ENCODE assay signal across 12 cellular contexts in genomic region chr2:54619660-54620231, GRCh38.
DNase-seq lines count a peak whose midpoint lies in the region; ATAC-seq and TF ChIP-seq lines count a peak whose summit lies in the region.
"Had no signal": no experiment of that assay in that cellular context is flagged by ENCODE, and none has a peak within 500 bp of the region (broad histone marks: within the 10 kb centered on the region; RNA-seq: fewer than 3 reads in every experiment).

No MANE protein-coding gene starts in this region.

- no peak for TF ChIP-seq POLR2A in tibial nerve (IDR thresholded peaks at IDR 0.05)

- intact Hi-C loops in naive thymus-derived CD4-positive, alpha-beta T cell (cut with micrococcal nuclease): loop anchor here (1.0 to 5.0 kb wide), 5 partner anchors 15 to 61 kb away; no protein-coding TSS in a partner anchor

- in situ Hi-C loops in HAP-1 (cut with MboI; ENCODE audit: low sequenced_read_pairs): no loop called here

- CTCF ChIA-PET in naive thymus-derived CD4-positive, alpha-beta T cell (lab: Charles Lee): interaction anchor here (0.6 to 1.7 kb wide), 4 partner anchors 39 to 85 kb away, joined by 3 to 4 read pairs (median 3); no protein-coding TSS in a partner anchor

- POLR2A ChIA-PET in naive thymus-derived CD4-positive, alpha-beta T cell (lab: Charles Lee): interaction anchor here (1.0 to 4.3 kb wide), 3 partner anchors 14 to 60 kb away, joined by 3 to 19 read pairs (median 3); no protein-coding TSS in a partner anchor

- H3K27ac Mint-ChIP-seq in T-helper 2 cell treated with Interferon-gamma antibody and Interleukin-4, amounts not matched to agents 5 μg/mL and 100 μg/mL, for 36 hours: peak overlapping the region; percentile 23
- H3K27ac Mint-ChIP-seq in endodermal cell: peak overlapping the region; percentile 79
- peak overlapping the region in 8 of 9 donors; percentile 39 to 81 (median 68) for H3K27ac Mint-ChIP-seq in naive thymus-derived CD4-positive, alpha-beta T cell

- H3K9me3 ChIP-seq in endodermal cell (ENCODE audit: control insufficient read depth, low read length): no peaks in the 10 kb centered on the region
- H3K9me3 ChIP-seq in naive thymus-derived CD4-positive, alpha-beta T cell (ENCODE audit: control insufficient read depth in 2 of 3, low read length in 3 of 3): no peaks in the 10 kb centered on the region
- no peaks in the 10 kb centered on the region for H3K9me3 ChIP-seq in tibial nerve
- no peaks in the 10 kb centered on the region for H3K9me3 ChIP-seq in HAP-1

- TF ChIP-seq CTCF in endodermal cell (conservative IDR thresholded peaks at IDR 0.05): no peak
- TF ChIP-seq CTCF in tibial nerve (IDR thresholded peaks at IDR 0.05): no peak

- H3K27me3 ChIP-seq in endodermal cell (ENCODE audit: control insufficient read depth, insufficient read depth, low read length, poor library complexity, severe bottlenecking) (no peaks in the 10 kb centered on the region), tibial nerve (no peaks in the 10 kb centered on the region), HAP-1 (ENCODE audit: low read depth) (no peaks in the 10 kb centered on the region)
- no peaks in the 10 kb centered on the region for H3K27me3 ChIP-seq in naive thymus-derived CD4-positive, alpha-beta T cell (ENCODE audit: control insufficient read depth in 2 of 2, insufficient read depth in 2 of 2, low read length in 2 of 2)

- H3K4me3 Mint-ChIP-seq in T-helper 2 cell treated with Interferon-gamma antibody and Interleukin-4, amounts not matched to agents 5 μg/mL and 100 μg/mL, for 36 hours: no peak overlapping the region
- no peak overlapping the region for H3K4me3 Mint-ChIP-seq in endodermal cell
- peak overlapping the region in 4 of 10 donors; percentile 13 to 76 (median 56) for H3K4me3 Mint-ChIP-seq in naive thymus-derived CD4-positive, alpha-beta T cell

- H3K27me3 Mint-ChIP-seq in T-helper 2 cell treated with Interferon-gamma antibody and Interleukin-4, amounts not matched to agents 5 μg/mL and 100 μg/mL, for 36 hours (ENCODE audit: low read depth): no peaks in the 10 kb centered on the region
- H3K27me3 Mint-ChIP-seq in endodermal cell (ENCODE audit: insufficient read depth): no peaks in the 10 kb centered on the region
- H3K27me3 Mint-ChIP-seq in naive thymus-derived CD4-positive, alpha-beta T cell: no peaks in the 10 kb centered on the region

- H3K4me1 ChIP-seq in endodermal cell (ENCODE audit: control insufficient read depth, insufficient read depth, low read length): no peaks in the 10 kb centered on the region
- H3K4me1 ChIP-seq in naive thymus-derived CD4-positive, alpha-beta T cell (ENCODE audit: control insufficient read depth in 2 of 2, insufficient read depth in 2 of 2, low read length in 2 of 2): peaks cover 0 to 11% of the 10 kb centered on the region in 2 donors
- peaks cover 0 to 61% (median 18%) of the 10 kb centered on the region in 4 donors for H3K4me1 ChIP-seq in tibial nerve
- no peaks in the 10 kb centered on the region for H3K4me1 ChIP-seq in HAP-1

- peaks cover 99% of the 10 kb centered on the region for H3K36me3 ChIP-seq in endodermal cell (ENCODE audit: control insufficient read depth, insufficient read depth, low read length)
- H3K36me3 ChIP-seq in naive thymus-derived CD4-positive, alpha-beta T cell (ENCODE audit: control insufficient read depth in 2 of 3, insufficient read depth in 3 of 3, low read length in 3 of 3): peaks cover 14 to 89% (median 22%) of the 10 kb centered on the region in 3 experiments
- peaks cover 3 to 86% (median 26%) of the 10 kb centered on the region in 3 donors for H3K36me3 ChIP-seq in tibial nerve
- peaks cover 72% of the 10 kb centered on the region for H3K36me3 ChIP-seq in HAP-1 (replicated peaks)

- no peak for TF ChIP-seq EP300 in tibial nerve (IDR thresholded peaks at IDR 0.05)

- H3K4me3 ChIP-seq in endodermal cell (ENCODE audit: low read length) (no peak overlapping the region), tibial nerve (no peak overlapping the region), HAP-1 (no peak overlapping the region)
- no peak overlapping the region for H3K4me3 ChIP-seq in naive thymus-derived CD4-positive, alpha-beta T cell (ENCODE audit: low read length)

- no peak for DNase-seq in T-helper 2 cell treated with Interferon-gamma antibody and Interleukin-4, amounts not matched to agents 5 μg/mL and 100 μg/mL, for 36 hours (ENCODE audit: low spot score)
- DNase-seq in T-helper 2 cell (no peak), endodermal cell (no peak), tibial nerve (ENCODE audit: low spot score in 2 of 2) (no peak), T-helper 9 cell (no peak), HAP-1 (ENCODE audit: low spot score in 2 of 2) (no peak)
- DNase-seq in naive thymus-derived CD4-positive, alpha-beta T cell: no peak
- DNase-seq: MM.1S; NCI-H226; RPMI8226; stimulated activated CD4-positive, alpha-beta T cell treated with anti-CD3 and anti-CD28 coated beads, Interleukin-2, amount 100 ng/mL, for 48 hours had no signal

- WGBS in endodermal cell (ENCODE audit: insufficient coverage in 1 of 2, insufficient read length in 1 of 2), 2 experiments: 96 to 100% methylated on average over 1 to 9 of the region's 9 CpGs
- 72 to 75% methylated on average over 9 of the region's 9 CpGs for WGBS in tibial nerve, 2 donors

- no peak overlapping the region for H3K9ac ChIP-seq in endodermal cell (ENCODE audit: extremely low read depth, low read length, poor library complexity, severe bottlenecking)

- H3K36me3 Mint-ChIP-seq in T-helper 2 cell treated with Interferon-gamma antibody and Interleukin-4, amounts not matched to agents 5 μg/mL and 100 μg/mL, for 36 hours (ENCODE audit: low read depth): peaks cover 74% of the 10 kb centered on the region
- peaks cover 80% of the 10 kb centered on the region for H3K36me3 Mint-ChIP-seq in endodermal cell (ENCODE audit: low read depth)
- peaks cover 23 to 75% (median 54%) of the 10 kb centered on the region in 5 donors for H3K36me3 Mint-ChIP-seq in naive thymus-derived CD4-positive, alpha-beta T cell

- H3K9me3 Mint-ChIP-seq in T-helper 2 cell treated with Interferon-gamma antibody and Interleukin-4, amounts not matched to agents 5 μg/mL and 100 μg/mL, for 36 hours: no peaks in the 10 kb centered on the region
- H3K9me3 Mint-ChIP-seq in endodermal cell: no peaks in the 10 kb centered on the region
- no peaks in the 10 kb centered on the region for H3K9me3 Mint-ChIP-seq in naive thymus-derived CD4-positive, alpha-beta T cell

- no peak for ATAC-seq in naive thymus-derived CD4-positive, alpha-beta T cell
- ATAC-seq in GM21515 (IDR thresholded peaks at IDR 0.05; ENCODE audit: unreplicated experiment): no peak

- H3K27ac ChIP-seq in endodermal cell (ENCODE audit: low read depth, low read length): no peak overlapping the region
- no peak overlapping the region for H3K27ac ChIP-seq in naive thymus-derived CD4-positive, alpha-beta T cell (ENCODE audit: low read depth, low read length)
- peak overlapping the region in 3 of 4 donors; percentile 31 to 61 (median 53) for H3K27ac ChIP-seq in tibial nerve

- H3K4me1 Mint-ChIP-seq in T-helper 2 cell treated with Interferon-gamma antibody and Interleukin-4, amounts not matched to agents 5 μg/mL and 100 μg/mL, for 36 hours (ENCODE audit: low read depth): peaks cover 23% of the 10 kb centered on the region
- H3K4me1 Mint-ChIP-seq in endodermal cell: no peaks in the 10 kb centered on the region
- H3K4me1 Mint-ChIP-seq in naive thymus-derived CD4-positive, alpha-beta T cell: peaks cover 19 to 60% (median 44%) of the 10 kb centered on the region in 7 donors

Comparison
In these comparisons a context has a peak if more than half of its experiments do, and no peak if none do; other contexts are left out.
1. H3K27ac Mint-ChIP-seq: peak in every context shown above with its lines; median percentile 79 in endodermal cell; 68 in naive thymus-derived CD4-positive, alpha-beta T cell; 23 in T-helper 2 cell treated with Interferon-gamma antibody and Interleukin-4, amounts not matched to agents 5 μg/mL and 100 μg/mL, for 36 hours.
2. H3K27ac ChIP-seq: peak in tibial nerve (3 of 4); none in endodermal cell (single experiment) and naive thymus-derived CD4-positive, alpha-beta T cell (single experiment).